In the genomic region with DNA sequence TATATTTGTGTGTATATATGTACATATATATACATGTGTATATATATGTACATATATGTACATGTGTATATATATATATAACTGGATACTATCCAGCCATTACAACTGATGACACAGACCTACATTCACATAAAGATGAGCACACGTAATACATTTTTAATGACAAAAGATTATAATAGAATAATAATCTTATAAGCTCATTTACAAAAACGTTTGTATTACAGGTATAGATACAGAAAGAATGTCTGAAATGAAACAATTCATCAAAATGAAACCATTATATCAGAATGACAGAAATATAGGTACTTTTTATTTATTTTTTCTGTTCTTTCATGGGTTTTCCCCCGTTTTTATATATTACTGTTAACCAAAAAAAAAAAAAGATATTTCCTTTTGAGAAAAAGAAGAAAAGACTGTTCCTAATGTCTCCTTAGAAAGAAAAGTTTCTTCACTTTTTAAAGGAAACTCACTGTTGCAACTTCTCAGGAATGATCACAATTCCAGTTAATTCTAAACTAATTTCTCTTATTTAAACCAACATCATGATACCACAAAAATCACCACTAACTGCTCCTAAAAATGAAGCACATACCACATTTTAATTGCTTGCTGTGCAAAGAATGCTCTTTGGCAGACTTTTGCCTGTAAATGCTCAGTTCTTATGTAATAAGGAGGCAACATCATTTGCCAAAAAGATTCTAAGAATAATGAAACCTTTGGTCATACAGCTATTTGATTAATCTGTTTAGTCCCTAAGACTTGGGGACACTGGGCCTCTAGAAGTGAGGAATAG, we compare ENCODE assay signal across 14 cellular contexts. TPM values are rescaled to one million over a fixed set of nuclear protein-coding genes. Genes with fewer than 3 reads are reported as not detected.
A peak's percentile ranks its signal among the peaks of the same experiment; 100 is the strongest.
DNase-seq lines count a peak whose midpoint lies in the region; ATAC-seq and TF ChIP-seq lines count a peak whose summit lies in the region.
"Had no signal": no experiment of that assay in that cellular context is flagged by ENCODE, and none has a peak within 500 bp of the region (broad histone marks: within the 10 kb centered on the region; RNA-seq: fewer than 3 reads in every experiment).

No MANE protein-coding gene starts in this region.

- no peak for TF ChIP-seq CTCF in BJ (IDR thresholded peaks at IDR 0.05; ENCODE audit: insufficient read depth, low read depth, low read length)
- TF ChIP-seq CTCF in DND-41 (IDR thresholded peaks at IDR 0.05; ENCODE audit: borderline replicate concordance, extremely low read depth, low read length, poor library complexity, severe bottlenecking): no peak

- peaks cover 80% of the 10 kb centered on the region for H4K20me1 ChIP-seq in DND-41 (ENCODE audit: insufficient read depth, low read length)

- peak overlapping the region; percentile 39; the same call in 1 of the 2 replicates for H3K4me2 ChIP-seq in DND-41 (ENCODE audit: insufficient read depth, low read length)

- POLR2A ChIA-PET in BJ (lab: Charles Lee): no interaction called here

- H3K79me2 ChIP-seq in DND-41 (ENCODE audit: insufficient read depth, low read length): peaks cover 98% of the 10 kb centered on the region

- no peaks in the 10 kb centered on the region for H3K9me3 Mint-ChIP-seq in activated naive CD8-positive, alpha-beta T cell treated with anti-CD3 and anti-CD28 coated beads for 36 hours

- peak overlapping the region; percentile 36 for H3K4me3 Mint-ChIP-seq in activated naive CD8-positive, alpha-beta T cell treated with anti-CD3 and anti-CD28 coated beads for 36 hours

- H3K27me3 ChIP-seq in BJ (ENCODE audit: control insufficient read depth, insufficient read depth, low read length) (no peaks in the 10 kb centered on the region; the same call in 1 of the 2 replicates), DND-41 (ENCODE audit: insufficient read depth, low read length, poor library complexity) (no peaks in the 10 kb centered on the region)
- H3K27me3 ChIP-seq: body of pancreas, suprapubic skin had no signal

- H3K4me3 ChIP-seq in BJ (ENCODE audit: low read depth, low read length) (no peak overlapping the region), DND-41 (ENCODE audit: low read depth in 1 of 2, low read length in 2 of 2) (no peak overlapping the region)
- H3K4me3 ChIP-seq: body of pancreas, suprapubic skin had no signal

- H3K9ac ChIP-seq in DND-41 (ENCODE audit: low read depth, low read length): no peak overlapping the region

- H3K27ac Mint-ChIP-seq in activated naive CD8-positive, alpha-beta T cell treated with anti-CD3 and anti-CD28 coated beads for 36 hours: peak overlapping the region; percentile 84

- ATAC-seq in DND-41 (ENCODE audit: insufficient read depth, low read depth) (no peak), GM21515 (IDR thresholded peaks at IDR 0.05; ENCODE audit: unreplicated experiment) (no peak)
- ATAC-seq: body of pancreas, PC-3 had no signal

- no peak overlapping the region for H3K27ac ChIP-seq in DND-41 (ENCODE audit: low read length)
- H3K27ac ChIP-seq: body of pancreas, suprapubic skin had no signal

- CTCF ChIA-PET in BJ (lab: Yijun Ruan, JAX): no interaction called here

- peaks cover 79% of the 10 kb centered on the region for H3K4me1 ChIP-seq in DND-41 (ENCODE audit: insufficient read depth, low read length)
- H3K4me1 ChIP-seq: body of pancreas, Caco-2, suprapubic skin had no signal

- peaks cover 69% of the 10 kb centered on the region for H3K4me1 Mint-ChIP-seq in activated naive CD8-positive, alpha-beta T cell treated with anti-CD3 and anti-CD28 coated beads for 36 hours

- no peak overlapping the region for H2AFZ ChIP-seq in DND-41 (ENCODE audit: low read depth, low read length)

- H3K36me3 Mint-ChIP-seq in activated naive CD8-positive, alpha-beta T cell treated with anti-CD3 and anti-CD28 coated beads for 36 hours: peaks cover 37% of the 10 kb centered on the region

- H3K9me3 ChIP-seq in DND-41 (ENCODE audit: insufficient read depth, low read length, severe bottlenecking): no peaks in the 10 kb centered on the region
- H3K9me3 ChIP-seq: body of pancreas, Caco-2, suprapubic skin had no signal

- no peaks in the 10 kb centered on the region for H3K27me3 Mint-ChIP-seq in activated naive CD8-positive, alpha-beta T cell treated with anti-CD3 and anti-CD28 coated beads for 36 hours

- H3K36me3 ChIP-seq in BJ (ENCODE audit: control insufficient read depth, insufficient read depth, low read length) (no peaks in the 10 kb centered on the region), DND-41 (ENCODE audit: insufficient read depth, low read length) (peaks cover 92% of the 10 kb centered on the region)
- H3K36me3 ChIP-seq: suprapubic skin had no signal

- DNase-seq in BJ (ENCODE audit: low read depth): peak; percentile 87
- DNase-seq in DND-41: no peak
- DNase-seq in activated naive CD8-positive, alpha-beta T cell treated with anti-CD3 and anti-CD28 coated beads for 36 hours: no peak
- peak; percentile 36 for DNase-seq in glomerular visceral epithelial cell (ENCODE audit: extremely low spot score)
- no peak for DNase-seq in stimulated activated CD4-positive, alpha-beta T cell treated with anti-CD3 and anti-CD28 coated beads, Interleukin-15, amount 100 ng/mL, for 24 hours
- no peak for DNase-seq in NCI-H2171 treated with DMSO at 0.1 percent for 48 hours (lab: John Stamatoyannopoulos, UW)
- DNase-seq: body of pancreas, Caco-2, GF-D8, NCI-H1105, NCI-H510A treated with DMSO at 0.1 percent for 48 hours, PC-3 had no signal

RNA-seq across cellular contexts. Expression of gene LEF1, which starts 18.9 kb away (rescaled TPM):
- polyA plus RNA-seq in BJ (2011; rRNA removed): 2.6 and 2.7 TPM in 2 replicates
- polyA minus RNA-seq in BJ (2011; rRNA and poly(A)+ RNA removed): 1.1 and 1.6 TPM in 2 replicates
- total RNA-seq in activated naive CD8-positive, alpha-beta T cell treated with anti-CD3 and anti-CD28 coated beads for 36 hours: 100 to 1,000 TPM; 211 to 239 TPM

Comparison
In these comparisons a context has a peak if more than half of its experiments do, and no peak if none do; other contexts are left out.
1. DNase-seq: peak in BJ (single experiment) and glomerular visceral epithelial cell (single experiment); none in DND-41 (single experiment), activated naive CD8-positive, alpha-beta T cell treated with anti-CD3 and anti-CD28 coated beads for 36 hours (single experiment), stimulated activated CD4-positive, alpha-beta T cell treated with anti-CD3 and anti-CD28 coated beads, Interleukin-15, amount 100 ng/mL, for 24 hours (single experiment) and NCI-H2171 treated with DMSO at 0.1 percent for 48 hours (single experiment).